Comparison of ENCODE assay signal across 1 cellular context in genomic region chr2:218732052-218732760, GRCh38.
TF ChIP-seq lines count a peak whose summit lies in the region.

No MANE protein-coding gene starts in this region.

TF ChIP-seq in HepG2, 621 proteins besides CTCF, POLR2A, EP300 and RAD21 (continued from another document and continues in another):
- no peak for TF ChIP-seq TERF1 (CRISPR knock-in tag; IDR thresholded peaks at IDR 0.05)
- no peak for TF ChIP-seq ZNF782 (CRISPR knock-in tag; IDR thresholded peaks at IDR 0.05; ENCODE audit: borderline replicate concordance)
- TF ChIP-seq HOMEZ (CRISPR knock-in tag; IDR thresholded peaks at IDR 0.05; ENCODE audit: low read depth), result 0 out of 2 replicates have a peak, but pooled peaks have one; percentile 14
- TF ChIP-seq SMAD9 (CRISPR knock-in tag; IDR thresholded peaks at IDR 0.05), result no peak
- no peak for TF ChIP-seq ZNF841 (CRISPR knock-in tag; IDR thresholded peaks at IDR 0.05; ENCODE audit: borderline replicate concordance)
- TF ChIP-seq FOXA3 (CRISPR knock-in tag; IDR thresholded peaks at IDR 0.05), result no peak
- TF ChIP-seq RNF2 (conservative IDR thresholded peaks at IDR 0.05; ENCODE audit: low read depth), result no peak
- no peak for TF ChIP-seq TAF1 (CRISPR knock-in tag; IDR thresholded peaks at IDR 0.05)
- no peak for TF ChIP-seq CBX2 (IDR thresholded peaks at IDR 0.05; ENCODE audit: low read depth, low read length)
- TF ChIP-seq CBX2 (CRISPR knock-in tag; IDR thresholded peaks at IDR 0.05; ENCODE audit: low read depth), result no peak
- no peak for TF ChIP-seq ATF3 (CRISPR knock-in tag; IDR thresholded peaks at IDR 0.05)
- peak; percentile 43 for TF ChIP-seq HNF4A (CRISPR knock-in tag; IDR thresholded peaks at IDR 0.05)
- no peak for TF ChIP-seq ARHGAP35 (CRISPR knock-in tag; IDR thresholded peaks at IDR 0.05; ENCODE audit: borderline replicate concordance)
- TF ChIP-seq NCOA5 (CRISPR knock-in tag; IDR thresholded peaks at IDR 0.05), result no peak
- no peak for TF ChIP-seq ZNF331 (CRISPR knock-in tag; IDR thresholded peaks at IDR 0.05)
- no peak for TF ChIP-seq IKZF5 (CRISPR knock-in tag; IDR thresholded peaks at IDR 0.05)
- no peak for TF ChIP-seq ZNF446 (CRISPR knock-in tag; IDR thresholded peaks at IDR 0.05)
- no peak for TF ChIP-seq ZNF619 (CRISPR knock-in tag; IDR thresholded peaks at IDR 0.05)
- TF ChIP-seq THAP11 (CRISPR knock-in tag; IDR thresholded peaks at IDR 0.05), result no peak
- no peak for TF ChIP-seq MNT (IDR thresholded peaks at IDR 0.05)
- no peak for TF ChIP-seq ZFY (CRISPR knock-in tag; IDR thresholded peaks at IDR 0.05)
- TF ChIP-seq GFI1 (CRISPR knock-in tag; IDR thresholded peaks at IDR 0.05; ENCODE audit: borderline replicate concordance), result no peak
- no peak for TF ChIP-seq HOXA5 (CRISPR knock-in tag; IDR thresholded peaks at IDR 0.05)
- TF ChIP-seq KMT2B (CRISPR knock-in tag; IDR thresholded peaks at IDR 0.05), result no peak
- TF ChIP-seq CHCHD3 (CRISPR knock-in tag; IDR thresholded peaks at IDR 0.05), result no peak
- no peak for TF ChIP-seq HES4 (CRISPR knock-in tag; IDR thresholded peaks at IDR 0.05; ENCODE audit: borderline replicate concordance)
- no peak for TF ChIP-seq TMF1 (CRISPR knock-in tag; IDR thresholded peaks at IDR 0.05; ENCODE audit: low read depth)
- no peak for TF ChIP-seq TFAP4 (IDR thresholded peaks at IDR 0.05; ENCODE audit: borderline replicate concordance, low read depth)
- no peak for TF ChIP-seq HOXD1 (CRISPR knock-in tag; IDR thresholded peaks at IDR 0.05)
- 0 out of 2 replicates have a peak, but pooled peaks have one; percentile 33 for TF ChIP-seq DRAP1 (CRISPR knock-in tag; IDR thresholded peaks at IDR 0.05)
- TF ChIP-seq KMT2A (CRISPR knock-in tag; IDR thresholded peaks at IDR 0.05), result no peak; the same call in 1 of the 2 replicates
- TF ChIP-seq PATZ1 (CRISPR knock-in tag; IDR thresholded peaks at IDR 0.05), result no peak
- no peak for TF ChIP-seq MYC (CRISPR knock-in tag; IDR thresholded peaks at IDR 0.05; ENCODE audit: borderline replicate concordance)
- no peak for TF ChIP-seq SNAPC5 (CRISPR knock-in tag; IDR thresholded peaks at IDR 0.05; ENCODE audit: borderline replicate concordance)
- no peak for TF ChIP-seq ZNF737 (CRISPR knock-in tag; IDR thresholded peaks at IDR 0.05; ENCODE audit: borderline replicate concordance)
- TF ChIP-seq PCBP1 (IDR thresholded peaks at IDR 0.05; ENCODE audit: borderline replicate concordance, low read depth, low read length), result no peak
- TF ChIP-seq TIGD3 (CRISPR knock-in tag; IDR thresholded peaks at IDR 0.05; ENCODE audit: borderline replicate concordance), result no peak
- TF ChIP-seq NCOA2 (CRISPR knock-in tag; IDR thresholded peaks at IDR 0.05), result no peak
- TF ChIP-seq RELA (CRISPR knock-in tag; IDR thresholded peaks at IDR 0.05), result no peak
- TF ChIP-seq CENPBD1 (CRISPR knock-in tag; IDR thresholded peaks at IDR 0.05; ENCODE audit: borderline replicate concordance, low read depth), result no peak
- TF ChIP-seq POLR2G (IDR thresholded peaks at IDR 0.05; ENCODE audit: low read depth, low read length), result no peak
- no peak for TF ChIP-seq ZBTB4 (CRISPR knock-in tag; IDR thresholded peaks at IDR 0.05; ENCODE audit: borderline replicate concordance)
- TF ChIP-seq ZNF362 (CRISPR knock-in tag; IDR thresholded peaks at IDR 0.05; ENCODE audit: borderline replicate concordance), result no peak
- TF ChIP-seq THYN1 (CRISPR knock-in tag; IDR thresholded peaks at IDR 0.05; ENCODE audit: borderline replicate concordance, low read depth), result no peak
- TF ChIP-seq POLR2AphosphoS5 (IDR thresholded peaks at IDR 0.05; ENCODE audit: low read depth, low read length), result no peak
- no peak for TF ChIP-seq JUNB (CRISPR knock-in tag; IDR thresholded peaks at IDR 0.05; ENCODE audit: borderline replicate concordance)
- no peak for TF ChIP-seq ONECUT2 (CRISPR knock-in tag; IDR thresholded peaks at IDR 0.05)
- 0 out of 2 replicates have a peak, but pooled peaks have one; percentile 15 for TF ChIP-seq BCL6 (CRISPR knock-in tag; IDR thresholded peaks at IDR 0.05)
- TF ChIP-seq ZNF343 (CRISPR knock-in tag; IDR thresholded peaks at IDR 0.05), result no peak
- no peak for TF ChIP-seq ETV5 (CRISPR knock-in tag; IDR thresholded peaks at IDR 0.05; ENCODE audit: borderline replicate concordance)
